Comparison of ENCODE assay signal across 14 cellular contexts in genomic region chr16:67897231-67897630, GRCh38. TPM values are rescaled to one million over a fixed set of nuclear protein-coding genes. Genes with fewer than 3 reads are reported as not detected.
DNase-seq lines count a peak whose midpoint lies in the region; TF ChIP-seq lines count a peak whose summit lies in the region.
"Had no signal": no experiment of that assay in that cellular context is flagged by ENCODE, and none has a peak within 500 bp of the region (broad histone marks: within the 10 kb centered on the region; RNA-seq: fewer than 3 reads in every experiment).

No MANE protein-coding gene starts in this region.

- peaks cover 28% of the 10 kb centered on the region for H4K20me1 ChIP-seq in PC-9 (ENCODE audit: insufficient read depth)

- H3K36me3 ChIP-seq in adipocyte (ENCODE audit: control insufficient read depth, insufficient read depth, low read length, severe bottlenecking): peaks cover 3% of the 10 kb centered on the region
- H3K36me3 ChIP-seq in PC-9 (ENCODE audit: low read depth): no peaks in the 10 kb centered on the region

- intact Hi-C loops in PC-9 (cut with micrococcal nuclease; ENCODE audit: unreplicated experiment): no loop called here

- no peak overlapping the region for H3K27ac ChIP-seq in PC-9

- H3K4me2 ChIP-seq in PC-9: no peak overlapping the region
- H3K4me2 ChIP-seq: smooth muscle cell had no signal

- POLR2A ChIA-PET in PC-9 (lab: Charles Lee; ENCODE audit: unreplicated experiment): interaction anchor here (0.5 kb wide), 1 partner anchor 38 kb away, joined by 3 read pairs; no protein-coding TSS in a partner anchor

- no peak overlapping the region for H3K9ac ChIP-seq in adipocyte (ENCODE audit: low read length)

- H3K4me3 ChIP-seq in adipocyte (ENCODE audit: low read length): no peak overlapping the region
- H3K4me3 ChIP-seq in PC-9: no peak overlapping the region
- H3K4me3 ChIP-seq: body of pancreas, smooth muscle cell had no signal

- BruUV-seq in PC-9 (replicated peaks; lab: Mats Ljungman, UMichigan): no TSS peak

- peak; percentile 60 for DNase-seq in AG08396 (ENCODE audit: low spot score)
- peak; percentile 42 for DNase-seq in adipocyte (ENCODE audit: low read depth)
- DNase-seq in fibroblast of peridontal ligament (ENCODE audit: extremely low read depth): peak; percentile 69
- DNase-seq in pulmonary artery endothelial cell (ENCODE audit: low read depth, low spot score): peak; percentile 71
- DNase-seq in globus pallidus (ENCODE audit: low spot score): no peak
- DNase-seq in GM13976 (ENCODE audit: low spot score): no peak
- DNase-seq in PC-9: no peak
- DNase-seq in stimulated activated CD4-positive, alpha-beta T cell treated with anti-CD3 and anti-CD28 coated beads, Interleukin-4, amount 100 ng/mL, for 1 hour: no peak
- DNase-seq: activated CD4-positive, alpha-beta T cell treated with anti-CD3 and anti-CD28 coated beads for 36 hours; activated T-cell treated with anti-CD3 and anti-CD28 coated beads, Interleukin-2, amount 50 U/mL, for 72 hours; body of pancreas; DMS53; OCI-M1 had no signal

- H3K9me2 ChIP-seq in PC-9 (ENCODE audit: insufficient read depth): no peaks in the 10 kb centered on the region

- peaks cover 14% of the 10 kb centered on the region; the same call in 1 of the 2 replicates for H3F3A ChIP-seq in PC-9 (ENCODE audit: insufficient read depth, low read depth)

- CTCF ChIA-PET in PC-9 (lab: Charles Lee): no interaction called here

- TF ChIP-seq CTCF in GM13976 (IDR thresholded peaks at IDR 0.05; ENCODE audit: borderline replicate concordance, control extremely low read depth, extremely low read depth, insufficient read depth, missing control alignments): no peak
- TF ChIP-seq CTCF in PC-9 (conservative IDR thresholded peaks at IDR 0.05): no peak

- H3K4me1 ChIP-seq in adipocyte (ENCODE audit: control insufficient read depth, insufficient read depth, low read length): peaks cover 28% of the 10 kb centered on the region
- H3K4me1 ChIP-seq in PC-9 (replicated peaks; ENCODE audit: insufficient read depth): peaks cover 13% of the 10 kb centered on the region

- H3K79me2 ChIP-seq in PC-9 (ENCODE audit: low read depth): peaks cover 57% of the 10 kb centered on the region

- no peak overlapping the region for H2AFZ ChIP-seq in PC-9

- H3K9me3 ChIP-seq in adipocyte (ENCODE audit: control insufficient read depth, low read length): no peaks in the 10 kb centered on the region
- H3K9me3 ChIP-seq in PC-9 (ENCODE audit: insufficient read depth, low read depth): no peaks in the 10 kb centered on the region
- H3K9me3 ChIP-seq: body of pancreas had no signal

- H3K27me3 ChIP-seq in adipocyte (replicated peaks; ENCODE audit: control insufficient read depth, insufficient read depth, low read length): no peaks in the 10 kb centered on the region
- no peaks in the 10 kb centered on the region for H3K27me3 ChIP-seq in PC-9 (ENCODE audit: insufficient read depth, low read depth)
- H3K27me3 ChIP-seq: body of pancreas had no signal

- in situ Hi-C loops in GM13976 (cut with MboI; ENCODE audit: low sequenced_read_pairs, unreplicated experiment): no loop called here

RNA-seq across cellular contexts. Expression of gene PSKH1, which starts 4.2 kb away (rescaled TPM):
- 15.3 and 15.4 TPM in 2 replicates for total RNA-seq in pulmonary artery endothelial cell
- 25.8 and 28.4 TPM in 2 replicates for total RNA-seq in PC-9 (2021)

RNA-seq across cellular contexts. Expression of gene NRN1L, which starts 12.5 kb away (rescaled TPM):
- not detected in 2 replicates for total RNA-seq in pulmonary artery endothelial cell
- total RNA-seq in PC-9 (2021): 1.3 TPM in 1 of 2 replicates, not detected in the other
- total RNA-seq: activated CD4-positive, alpha-beta T cell treated with anti-CD3 and anti-CD28 coated beads for 36 hours; body of pancreas; smooth muscle cell had no signal

RNA-seq across cellular contexts. Expression of gene EDC4, which starts 24.4 kb away (rescaled TPM):
- total RNA-seq in pulmonary artery endothelial cell (73.7 and 85.2 TPM in 2 replicates), PC-9 (2021) (48.8 and 52.7 TPM in 2 replicates)

RNA-seq across cellular contexts. Expression of gene CTRL, which starts 34.4 kb away (rescaled TPM):
- total RNA-seq in pulmonary artery endothelial cell (0.26 and 0.35 TPM in 2 replicates), PC-9 (2021) (1.3 and 1.7 TPM in 2 replicates)

RNA-seq across cellular contexts. Expression of gene PSMB10, which starts 39.4 kb away (rescaled TPM):
- 58.8 and 87.0 TPM in 2 replicates for total RNA-seq in pulmonary artery endothelial cell
- 39.5 and 56.2 TPM in 2 replicates for total RNA-seq in PC-9 (2021)

Comparison
In these comparisons a context has a peak if more than half of its experiments do, and no peak if none do; other contexts are left out.
1. DNase-seq: peak in AG08396 (single experiment), adipocyte (single experiment), fibroblast of peridontal ligament (single experiment) and pulmonary artery endothelial cell (single experiment); none in globus pallidus (single experiment), GM13976 (single experiment), PC-9 (0 of 2) and stimulated activated CD4-positive, alpha-beta T cell treated with anti-CD3 and anti-CD28 coated beads, Interleukin-4, amount 100 ng/mL, for 1 hour (single experiment).